Comparison of ENCODE assay signal across 8 cellular contexts in the genomic region with DNA sequence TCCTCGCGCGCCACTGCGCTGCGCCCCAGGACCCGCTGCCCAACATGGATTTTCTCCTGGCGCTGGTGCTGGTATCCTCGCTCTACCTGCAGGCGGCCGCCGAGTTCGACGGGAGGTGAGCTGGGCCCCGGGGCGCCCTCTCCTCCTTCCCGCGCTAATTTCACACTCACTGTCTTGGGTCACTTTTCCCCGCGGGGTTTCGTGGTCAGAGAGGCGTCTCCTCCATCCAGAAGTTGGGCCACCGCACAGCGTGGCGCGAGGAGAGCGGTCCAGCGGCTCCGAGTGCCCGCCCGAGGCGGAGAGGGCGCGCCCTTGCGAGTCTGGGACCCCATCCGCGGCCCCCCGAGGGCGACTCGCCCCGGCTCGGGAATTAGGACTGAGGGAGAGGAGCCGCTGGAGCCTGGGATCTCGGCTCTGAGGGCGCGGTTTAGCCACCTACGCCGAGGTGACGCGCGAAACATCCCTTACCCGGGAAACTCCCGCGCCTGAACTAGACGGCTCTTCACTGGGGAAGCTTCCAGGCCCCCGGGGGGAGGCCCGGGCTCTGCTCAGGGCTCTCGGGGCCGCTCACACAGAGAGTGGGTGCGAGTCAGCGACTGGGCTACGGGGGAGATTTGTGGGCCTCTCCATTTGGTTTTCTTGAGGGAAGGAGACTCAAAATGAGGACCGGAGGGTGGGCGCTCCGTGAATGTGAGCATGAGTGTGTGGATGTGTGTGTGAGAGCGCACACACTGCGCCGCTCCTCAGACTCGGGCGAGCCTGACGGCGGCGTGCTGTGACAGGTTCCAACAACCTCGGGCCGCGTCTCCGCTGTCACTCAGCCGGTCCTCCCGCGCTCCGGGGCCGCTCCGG. TPM values are rescaled to one million over a fixed set of nuclear protein-coding genes. Genes with fewer than 3 reads are reported as not detected.
DNase-seq lines count a peak whose midpoint lies in the region; ATAC-seq lines count a peak whose summit lies in the region.

No MANE protein-coding gene starts in this region.

- DNase-seq in ELF-1 (ENCODE audit: low read depth, low spot score) = peak; percentile 60
- DNase-seq in HT-29 (ENCODE audit: low spot score) = peak; percentile 66
- peak; percentile 11 for DNase-seq in activated naive CD8-positive, alpha-beta T cell treated with anti-CD3 and anti-CD28 coated beads, Interleukin-2, amount 50 U/mL, for 24 hours
- DNase-seq in iris pigment epithelial cell (ENCODE audit: low read depth) = peak; percentile 6
- DNase-seq in RKO (ENCODE audit: low spot score) = no peak
- DNase-seq in NCI-H187 (lab: John Stamatoyannopoulos, UW) = no peak

- H3K4me3 Mint-ChIP-seq in activated naive CD8-positive, alpha-beta T cell treated with anti-CD3 and anti-CD28 coated beads, Interleukin-2, amount 50 U/mL, for 24 hours = peak overlapping the region; percentile 18
- peak overlapping the region; percentile 46 for H3K4me3 Mint-ChIP-seq in stimulated activated memory B cell treated with anti-CD40 and anti-IgM and Interleukin-4, amounts not matched to agents 10 μg/mL and 1 μg/mL and 100 μg/mL, for 72 hours

- H3K36me3 Mint-ChIP-seq in activated naive CD8-positive, alpha-beta T cell treated with anti-CD3 and anti-CD28 coated beads, Interleukin-2, amount 50 U/mL, for 24 hours (ENCODE audit: low read depth) = no peaks in the 10 kb centered on the region
- H3K36me3 Mint-ChIP-seq in stimulated activated memory B cell treated with anti-CD40 and anti-IgM and Interleukin-4, amounts not matched to agents 10 μg/mL and 1 μg/mL and 100 μg/mL, for 72 hours = no peaks in the 10 kb centered on the region

- ATAC-seq in GM19463 (IDR thresholded peaks at IDR 0.05; ENCODE audit: unreplicated experiment) = peak; percentile 57
- peak; percentile 57 for ATAC-seq in activated naive CD8-positive, alpha-beta T cell treated with anti-CD3 and anti-CD28 coated beads, Interleukin-2, amount 50 U/mL, for 24 hours
- ATAC-seq in stimulated activated memory B cell treated with anti-CD40 and anti-IgM and Interleukin-4, amounts not matched to agents 10 μg/mL and 1 μg/mL and 100 μg/mL, for 72 hours = peak; percentile 37

- no peak overlapping the region for H3K27ac Mint-ChIP-seq in activated naive CD8-positive, alpha-beta T cell treated with anti-CD3 and anti-CD28 coated beads, Interleukin-2, amount 50 U/mL, for 24 hours
- H3K27ac Mint-ChIP-seq in stimulated activated memory B cell treated with anti-CD40 and anti-IgM and Interleukin-4, amounts not matched to agents 10 μg/mL and 1 μg/mL and 100 μg/mL, for 72 hours = no peak overlapping the region

- no peaks in the 10 kb centered on the region for H3K9me3 Mint-ChIP-seq in activated naive CD8-positive, alpha-beta T cell treated with anti-CD3 and anti-CD28 coated beads, Interleukin-2, amount 50 U/mL, for 24 hours
- no peaks in the 10 kb centered on the region for H3K9me3 Mint-ChIP-seq in stimulated activated memory B cell treated with anti-CD40 and anti-IgM and Interleukin-4, amounts not matched to agents 10 μg/mL and 1 μg/mL and 100 μg/mL, for 72 hours

- peaks cover 58% of the 10 kb centered on the region for H3K27me3 Mint-ChIP-seq in activated naive CD8-positive, alpha-beta T cell treated with anti-CD3 and anti-CD28 coated beads, Interleukin-2, amount 50 U/mL, for 24 hours
- H3K27me3 Mint-ChIP-seq in stimulated activated memory B cell treated with anti-CD40 and anti-IgM and Interleukin-4, amounts not matched to agents 10 μg/mL and 1 μg/mL and 100 μg/mL, for 72 hours = peaks cover 81% of the 10 kb centered on the region

- peaks cover 7% of the 10 kb centered on the region for H3K4me1 Mint-ChIP-seq in activated naive CD8-positive, alpha-beta T cell treated with anti-CD3 and anti-CD28 coated beads, Interleukin-2, amount 50 U/mL, for 24 hours
- peaks cover 7% of the 10 kb centered on the region for H3K4me1 Mint-ChIP-seq in stimulated activated memory B cell treated with anti-CD40 and anti-IgM and Interleukin-4, amounts not matched to agents 10 μg/mL and 1 μg/mL and 100 μg/mL, for 72 hours

RNA-seq across cellular contexts. Expression of a gene that starts 0.6 kb away (rescaled TPM):
- total RNA-seq in HT-29 (2014; rRNA removed; shearing (Covaris generic)) = 25.7 and 35.4 TPM in 2 replicates

Comparison
In these comparisons a context has a peak if more than half of its experiments do, and no peak if none do; other contexts are left out.
1. DNase-seq: peak in ELF-1 (single experiment), HT-29 (single experiment), activated naive CD8-positive, alpha-beta T cell treated with anti-CD3 and anti-CD28 coated beads, Interleukin-2, amount 50 U/mL, for 24 hours (single experiment) and iris pigment epithelial cell (single experiment); none in RKO (single experiment) and NCI-H187 (0 of 2).
2. Peak in every context shown above with its lines, with median percentiles within 50 percentile points of each other: ATAC-seq.